In the genomic region with DNA sequence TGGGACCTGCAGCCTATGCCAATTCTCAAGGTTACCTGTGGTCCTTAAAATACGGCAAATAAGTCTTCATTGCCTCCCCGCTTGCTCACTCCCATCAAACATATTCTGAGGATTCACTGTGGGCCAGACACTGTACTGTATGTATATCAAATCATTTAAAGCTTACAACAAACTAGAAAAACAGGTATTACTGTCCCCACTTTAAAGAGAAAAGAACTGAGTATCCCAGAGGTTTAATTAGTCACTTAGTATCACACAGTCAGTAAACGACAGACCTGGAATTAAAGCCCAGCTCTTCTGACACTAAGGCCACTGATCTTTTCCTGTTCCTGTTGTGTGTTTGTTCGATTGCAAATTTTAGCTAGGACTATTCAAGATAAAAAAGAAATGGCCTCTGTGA, we compare ENCODE assay signal across 6 cellular contexts.
"Had no signal": no experiment of that assay in that cellular context is flagged by ENCODE, and none has a peak within 500 bp of the region (broad histone marks: within the 10 kb centered on the region; RNA-seq: fewer than 3 reads in every experiment).

No MANE protein-coding gene starts in this region.

- DNase-seq: IMR-90 had no signal

- H3K36me3 Mint-ChIP-seq: IgD-negative memory B cell had no signal

- FAIRE-seq: HepG2, HTR-8/SVneo, K562 had no signal

- H3K27ac Mint-ChIP-seq: IgD-negative memory B cell had no signal

- H3K4me1 Mint-ChIP-seq: IgD-negative memory B cell had no signal

- ATAC-seq: HepG2, K562 had no signal

- H3K27ac ChIP-seq: HL-60 had no signal

- H3K4me3 ChIP-seq: K562 had no signal

- H3K4me3 Mint-ChIP-seq: IgD-negative memory B cell had no signal

- H3K9me3 Mint-ChIP-seq: IgD-negative memory B cell had no signal
